ENCODE assay signal across 9 cellular contexts in the genomic region with DNA sequence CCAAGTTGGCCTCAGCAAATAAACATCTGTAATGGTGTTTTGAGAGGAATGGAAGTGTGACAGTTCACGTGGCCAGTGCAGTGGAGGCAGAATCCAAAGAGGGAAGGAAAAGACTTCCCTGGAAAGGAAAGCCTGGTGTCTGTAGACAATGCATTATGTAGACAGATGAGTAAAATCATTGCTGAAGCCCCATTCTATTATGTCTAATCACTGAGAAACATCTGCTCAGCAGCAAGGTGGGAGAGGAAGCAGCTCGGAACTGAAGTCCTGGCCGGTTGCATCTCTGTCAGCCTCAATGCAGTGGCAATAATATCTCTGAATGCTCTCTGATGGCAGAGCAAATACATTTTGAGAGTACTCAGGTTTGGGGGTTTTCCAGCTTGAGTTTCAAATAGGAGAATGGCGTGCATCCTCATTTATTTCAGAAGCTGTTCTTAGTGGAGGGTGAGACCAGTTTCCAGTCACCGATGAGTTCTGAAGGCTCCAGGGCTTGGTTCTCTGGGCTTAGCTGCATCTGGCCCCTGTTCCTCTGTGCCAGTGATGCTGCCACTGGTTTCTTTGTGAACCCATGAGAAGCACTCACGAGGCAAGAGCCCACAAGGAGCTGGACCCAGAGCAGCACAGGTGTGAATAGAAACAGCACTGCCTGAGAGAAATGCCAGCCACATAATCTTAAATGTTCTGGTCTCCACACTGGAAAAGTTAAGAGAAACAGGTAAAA.
A peak's percentile ranks its signal among the peaks of the same experiment; 100 is the strongest.
DNase-seq lines count a peak whose midpoint lies in the region; ATAC-seq, FAIRE-seq and TF ChIP-seq lines count a peak whose summit lies in the region.
"Had no signal": no experiment of that assay in that cellular context is flagged by ENCODE, and none has a peak within 500 bp of the region (broad histone marks: within the 10 kb centered on the region; RNA-seq: fewer than 3 reads in every experiment).

No MANE protein-coding gene starts in this region.

- no peak for TF ChIP-seq POLR2A in H54 (IDR thresholded peaks at IDR 0.05; ENCODE audit: low read depth, low read length)

- H3K4me1 ChIP-seq in duodenal mucosa (ENCODE audit: control insufficient read depth in 1 of 2, insufficient read depth in 2 of 2, low read length in 2 of 2) = no peaks in the 10 kb centered on the region

- H3K4me3 ChIP-seq in duodenal mucosa (ENCODE audit: low read depth in 1 of 2, low read length in 2 of 2) = no peak overlapping the region
- H3K4me3 ChIP-seq: thoracic aorta had no signal

- peak overlapping the region; percentile 27 for H3K27ac ChIP-seq in duodenal mucosa (ENCODE audit: low read depth, low read length)
- H3K27ac ChIP-seq: thoracic aorta had no signal

- H3K9ac ChIP-seq in duodenal mucosa (ENCODE audit: low read depth in 1 of 2, low read length in 2 of 2) = no peak overlapping the region

- DNase-seq in stimulated activated CD4-positive, alpha-beta T cell treated with anti-CD3 and anti-CD28 coated beads, Interleukin-4, amount 100 ng/mL, for 4 hours = no peak
- DNase-seq in kidney tubule cell (ENCODE audit: low spot score) (no peak), H54 (ENCODE audit: insufficient read length, low spot score) (no peak), NCI-H510A (lab: John Stamatoyannopoulos, UW) (no peak)

- H3K27me3 ChIP-seq in duodenal mucosa (ENCODE audit: control insufficient read depth in 1 of 2, insufficient read depth in 2 of 2, low read length in 2 of 2) = no peaks in the 10 kb centered on the region

- H3K36me3 ChIP-seq in duodenal mucosa (ENCODE audit: control insufficient read depth in 1 of 2, insufficient read depth in 2 of 2, low read length in 2 of 2) = peaks cover 25 to 26% of the 10 kb centered on the region in 2 donors
- H3K36me3 ChIP-seq: thoracic aorta had no signal

- ATAC-seq in GM18519 (IDR thresholded peaks at IDR 0.05; ENCODE audit: low FRiP score, unreplicated experiment) (peak; percentile 23), GM21529 (IDR thresholded peaks at IDR 0.05; ENCODE audit: unreplicated experiment) (peak; percentile 24), HG03520 (IDR thresholded peaks at IDR 0.05; ENCODE audit: unreplicated experiment) (peak; percentile 18)

- H3K9me3 ChIP-seq in duodenal mucosa (ENCODE audit: control insufficient read depth in 1 of 2, low read length in 2 of 2) = peaks cover 3 to 4% of the 10 kb centered on the region in 2 donors

- no peak for FAIRE-seq in H54 (lab: Jason Lieb, UNC)
